10 cellular contexts compared by ENCODE assay signal in the genomic region with DNA sequence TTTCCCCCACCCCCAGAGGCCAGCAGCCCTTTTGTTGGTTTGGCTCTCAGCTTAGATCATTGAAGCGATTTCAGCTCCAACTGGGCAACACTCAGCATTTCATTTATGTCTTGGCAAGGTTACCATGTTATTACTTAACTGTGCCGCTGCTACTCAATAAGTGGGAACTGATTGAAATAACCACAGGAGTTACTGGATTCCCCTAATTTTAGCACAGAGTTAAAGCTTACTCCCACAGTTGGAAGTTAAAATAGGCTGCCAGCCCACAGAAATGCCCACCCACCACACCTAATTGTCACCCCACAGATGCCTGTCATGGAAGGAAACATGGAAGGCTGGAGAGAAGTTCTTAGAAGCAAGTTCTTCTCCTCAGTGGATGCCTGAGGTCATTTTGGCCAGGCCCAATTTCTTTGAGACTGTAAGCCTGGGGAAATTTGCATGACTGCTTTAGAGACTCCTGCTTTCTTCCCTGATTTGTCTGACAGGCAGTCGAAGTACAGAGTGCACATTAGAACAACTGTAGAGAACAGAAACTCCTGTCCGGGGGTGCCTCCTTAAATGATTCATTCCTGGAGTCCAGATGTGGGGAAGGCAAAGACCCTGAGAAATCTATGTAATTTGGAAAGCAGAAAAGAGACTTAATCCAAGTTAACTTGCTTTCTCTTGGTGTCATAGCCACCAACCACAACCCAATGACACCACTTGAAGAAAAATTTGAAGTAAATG.
DNase-seq lines count a peak whose midpoint lies in the region; ATAC-seq and TF ChIP-seq lines count a peak whose summit lies in the region.
"Had no signal": no experiment of that assay in that cellular context is flagged by ENCODE, and none has a peak within 500 bp of the region (broad histone marks: within the 10 kb centered on the region; RNA-seq: fewer than 3 reads in every experiment).

No MANE protein-coding gene starts in this region.

- H3K27ac Mint-ChIP-seq in activated CD8-positive, alpha-beta T cell treated with anti-CD3 and anti-CD28 coated beads for 36 hours: no peak overlapping the region
- no peak overlapping the region for H3K27ac Mint-ChIP-seq in activated CD4-positive, alpha-beta T cell treated with anti-CD3 and anti-CD28 coated beads for 36 hours
- H3K27ac Mint-ChIP-seq: activated CD4-positive, alpha-beta memory T cell treated with anti-CD3 and anti-CD28 coated beads, Interleukin-2, amount 10 ng/mL, durations not matched to agents 7 days and 5 days had no signal

- POLR2A ChIA-PET in activated CD8-positive, alpha-beta T cell treated with anti-CD3 and anti-CD28 coated beads for 36 hours (lab: Charles Lee): no interaction called here
- POLR2A ChIA-PET in activated CD4-positive, alpha-beta T cell treated with anti-CD3 and anti-CD28 coated beads for 36 hours (lab: Charles Lee): no interaction called here

- H3K4me1 Mint-ChIP-seq in activated CD8-positive, alpha-beta T cell treated with anti-CD3 and anti-CD28 coated beads for 36 hours (ENCODE audit: low read depth): no peaks in the 10 kb centered on the region
- H3K4me1 Mint-ChIP-seq in activated CD4-positive, alpha-beta T cell treated with anti-CD3 and anti-CD28 coated beads for 36 hours: no peaks in the 10 kb centered on the region
- H3K4me1 Mint-ChIP-seq: activated CD4-positive, alpha-beta memory T cell treated with anti-CD3 and anti-CD28 coated beads, Interleukin-2, amount 10 ng/mL, durations not matched to agents 7 days and 5 days had no signal

- intact Hi-C loops in activated CD8-positive, alpha-beta T cell treated with anti-CD3 and anti-CD28 coated beads for 36 hours (cut with micrococcal nuclease): no loop called here
- intact Hi-C loops in activated CD4-positive, alpha-beta T cell treated with anti-CD3 and anti-CD28 coated beads for 36 hours (cut with DNase I, micrococcal nuclease): no loop called here

- no peak overlapping the region for H3K4me3 Mint-ChIP-seq in activated CD8-positive, alpha-beta T cell treated with anti-CD3 and anti-CD28 coated beads for 36 hours
- no peak overlapping the region for H3K4me3 Mint-ChIP-seq in activated CD4-positive, alpha-beta T cell treated with anti-CD3 and anti-CD28 coated beads for 36 hours
- H3K4me3 Mint-ChIP-seq: activated CD4-positive, alpha-beta memory T cell treated with anti-CD3 and anti-CD28 coated beads, Interleukin-2, amount 10 ng/mL, durations not matched to agents 7 days and 5 days had no signal

- CTCF ChIA-PET in activated CD8-positive, alpha-beta T cell treated with anti-CD3 and anti-CD28 coated beads for 36 hours (lab: Charles Lee): interaction anchor here (0.8 kb wide), 1 partner anchor 13 kb away, joined by 3 read pairs; no protein-coding TSS in a partner anchor
- CTCF ChIA-PET in activated CD4-positive, alpha-beta T cell treated with anti-CD3 and anti-CD28 coated beads for 36 hours (lab: Charles Lee): interaction anchor here (0.7 kb wide), 1 partner anchor 256 kb away, joined by 3 read pairs; no protein-coding TSS in a partner anchor

- peaks cover 3% of the 10 kb centered on the region for H3K27me3 Mint-ChIP-seq in activated CD8-positive, alpha-beta T cell treated with anti-CD3 and anti-CD28 coated beads for 36 hours
- peaks cover 12% of the 10 kb centered on the region for H3K27me3 Mint-ChIP-seq in activated CD4-positive, alpha-beta T cell treated with anti-CD3 and anti-CD28 coated beads for 36 hours

- H3K9me3 Mint-ChIP-seq in activated CD8-positive, alpha-beta T cell treated with anti-CD3 and anti-CD28 coated beads for 36 hours: no peaks in the 10 kb centered on the region
- no peaks in the 10 kb centered on the region for H3K9me3 Mint-ChIP-seq in activated CD4-positive, alpha-beta T cell treated with anti-CD3 and anti-CD28 coated beads for 36 hours (ENCODE audit: low read depth)
- H3K9me3 Mint-ChIP-seq: activated CD4-positive, alpha-beta memory T cell treated with anti-CD3 and anti-CD28 coated beads, Interleukin-2, amount 10 ng/mL, durations not matched to agents 7 days and 5 days had no signal

- no peaks in the 10 kb centered on the region for H3K36me3 Mint-ChIP-seq in activated CD8-positive, alpha-beta T cell treated with anti-CD3 and anti-CD28 coated beads for 36 hours (ENCODE audit: low read depth)
- no peaks in the 10 kb centered on the region for H3K36me3 Mint-ChIP-seq in activated CD4-positive, alpha-beta T cell treated with anti-CD3 and anti-CD28 coated beads for 36 hours (ENCODE audit: low read depth)

- peak; percentile 7 for DNase-seq in Ammon's horn (ENCODE audit: low spot score)
- DNase-seq in GM19240 (ENCODE audit: insufficient read length, low spot score): peak; percentile 22
- DNase-seq in retina: no peak
- no peak for DNase-seq in activated CD8-positive, alpha-beta T cell treated with anti-CD3 and anti-CD28 coated beads for 36 hours
- DNase-seq in T-helper 1 cell: no peak
- DNase-seq in activated CD4-positive, alpha-beta T cell treated with anti-CD3 and anti-CD28 coated beads for 36 hours: no peak
- DNase-seq: activated CD4-positive, alpha-beta memory T cell treated with anti-CD3 and anti-CD28 coated beads, Interleukin-2, amount 10 ng/mL, durations not matched to agents 7 days and 5 days had no signal

- peak; percentile 68 for ATAC-seq in HG02642 (IDR thresholded peaks at IDR 0.05; ENCODE audit: poor library complexity, unreplicated experiment)
- peak; percentile 62 for ATAC-seq in HG03565 (IDR thresholded peaks at IDR 0.05; ENCODE audit: unreplicated experiment)
- no peak for ATAC-seq in activated CD8-positive, alpha-beta T cell treated with anti-CD3 and anti-CD28 coated beads for 36 hours
- no peak for ATAC-seq in activated CD4-positive, alpha-beta T cell treated with anti-CD3 and anti-CD28 coated beads for 36 hours
- ATAC-seq: A549 had no signal

- TF ChIP-seq CTCF in activated CD8-positive, alpha-beta T cell treated with anti-CD3 and anti-CD28 coated beads for 36 hours (IDR thresholded peaks at IDR 0.05): no peak

Comparison
In these comparisons a context has a peak if more than half of its experiments do, and no peak if none do; other contexts are left out.
1. DNase-seq: peak in Ammon's horn (single experiment) and GM19240 (single experiment); none in retina (single experiment), activated CD8-positive, alpha-beta T cell treated with anti-CD3 and anti-CD28 coated beads for 36 hours (single experiment), T-helper 1 cell (0 of 5) and activated CD4-positive, alpha-beta T cell treated with anti-CD3 and anti-CD28 coated beads for 36 hours (single experiment).
2. ATAC-seq: peak in HG02642 (single experiment) and HG03565 (single experiment); none in activated CD8-positive, alpha-beta T cell treated with anti-CD3 and anti-CD28 coated beads for 36 hours (single experiment) and activated CD4-positive, alpha-beta T cell treated with anti-CD3 and anti-CD28 coated beads for 36 hours (single experiment).